8 cellular contexts compared by ENCODE assay signal in genomic region chr6:157841211-157841840, GRCh38. TPM values are rescaled to one million over a fixed set of nuclear protein-coding genes. Genes with fewer than 3 reads are reported as not detected.
DNase-seq lines count a peak whose midpoint lies in the region; ATAC-seq and TF ChIP-seq lines count a peak whose summit lies in the region.

No MANE protein-coding gene starts in this region.

- DNase-seq in Panc1 (ENCODE audit: low read depth, low spot score) (no peak), mesothelial cell of epicardium (ENCODE audit: low spot score in 2 of 2, unreplicated experiment in 2 of 2) (no peak), GM03348 (ENCODE audit: low spot score) (no peak), mesenteric fat pad (ENCODE audit: low spot score) (no peak), NCI-H1436 treated with DMSO at 0.1 percent for 48 hours (lab: John Stamatoyannopoulos, UW) (no peak), globus pallidus (ENCODE audit: low spot score) (no peak)

- peaks cover 59% of the 10 kb centered on the region for H3K4me1 Mint-ChIP-seq in mesothelial cell of epicardium

- no peak for TF ChIP-seq CTCF in Panc1 (IDR thresholded peaks at IDR 0.05)
- no peak for TF ChIP-seq CTCF in mesothelial cell of epicardium (IDR thresholded peaks at IDR 0.05; ENCODE audit: unreplicated experiment)

- POLR2A ChIA-PET in Panc1 (lab: Charles Lee) = no interaction called here

- H3K27me3 Mint-ChIP-seq in mesothelial cell of epicardium (ENCODE audit: low read depth) = no peaks in the 10 kb centered on the region

- H3K36me3 Mint-ChIP-seq in mesothelial cell of epicardium = no peaks in the 10 kb centered on the region

- CTCF ChIA-PET in Panc1 (lab: Charles Lee) = interaction anchor here (0.6 kb wide), 1 partner anchor 387 kb away, joined by 4 read pairs; no protein-coding TSS in a partner anchor

- ATAC-seq in GM19025 (IDR thresholded peaks at IDR 0.05; ENCODE audit: low read depth, unreplicated experiment) (peak; percentile 87), HG02759 (IDR thresholded peaks at IDR 0.05; ENCODE audit: unreplicated experiment) (peak; percentile 91), Panc1 (peak; percentile 57; the same call in 1 of the 2 replicates)

- no peak overlapping the region for H3K4me3 Mint-ChIP-seq in mesothelial cell of epicardium

- H3K36me3 ChIP-seq in Panc1 (ENCODE audit: control insufficient read depth, insufficient read depth, low read length) = no peaks in the 10 kb centered on the region

- peak overlapping the region; percentile 83 for H3K27ac Mint-ChIP-seq in mesothelial cell of epicardium

- no peaks in the 10 kb centered on the region for H3K9me3 ChIP-seq in Panc1 (ENCODE audit: control insufficient read depth, insufficient read depth, low read depth, low read length)

- no peaks in the 10 kb centered on the region for H3K9me3 Mint-ChIP-seq in mesothelial cell of epicardium

- peaks cover 80% of the 10 kb centered on the region for H3K4me1 ChIP-seq in Panc1 (ENCODE audit: control insufficient read depth, insufficient read depth, low read length)

- no peak overlapping the region for H3K4me3 ChIP-seq in Panc1 (ENCODE audit: low read depth in 2 of 2, low read length in 2 of 2)

- H3K27ac ChIP-seq in Panc1 (ENCODE audit: low read length) = peak overlapping the region; percentile 84

- intact Hi-C loops in Panc1 (cut with micrococcal nuclease; ENCODE audit: unreplicated experiment) = no loop called here

- H3K27me3 ChIP-seq in Panc1 (ENCODE audit: control insufficient read depth, insufficient read depth, low read length) = no peaks in the 10 kb centered on the region

- in situ Hi-C loops in Panc1 (cut with HindIII; ENCODE audit: low pct_unique_long_range_greater_than_20kb, low sequenced_read_pairs) = no loop called here

- BruUV-seq in Panc1 (replicated peaks; lab: Mats Ljungman, UMichigan) = no TSS peak

RNA-seq across cellular contexts. Expression of gene SNX9, which starts 18.3 kb away (rescaled TPM):
- total RNA-seq in Panc1 (2021; ENCODE audit: unreplicated experiment) (46.0 TPM), mesothelial cell of epicardium (22.8 to 24.0 TPM (median 23.1 TPM) in 3 replicates), mesenteric fat pad (86.9 TPM)
- 37.4 TPM for polyA plus RNA-seq in Panc1 (2012; ENCODE audit: insufficient read length)
